ENCODE assay signal across 23 cellular contexts in genomic region chr14:33348510-33348909, GRCh38.
"Had no signal": no experiment of that assay in that cellular context is flagged by ENCODE, and none has a peak within 500 bp of the region (broad histone marks: within the 10 kb centered on the region; RNA-seq: fewer than 3 reads in every experiment).

No MANE protein-coding gene starts in this region.

- H3K27me3 ChIP-seq: gastrocnemius medialis, neural progenitor cell, spleen, transverse colon, upper lobe of right lung, uterus had no signal

- H3K79me2 ChIP-seq: parathyroid adenoma had no signal

- H3K4me1 Mint-ChIP-seq: immature natural killer cell; naive thymus-derived CD4-positive, alpha-beta T cell; stimulated activated memory B cell treated with anti-CD40 and anti-IgM and Interleukin-4, amounts not matched to agents 10 μg/mL and 1 μg/mL and 100 μg/mL, for 72 hours had no signal

- H3K4me2 ChIP-seq: neural progenitor cell had no signal

- H3K4me1 ChIP-seq: gastrocnemius medialis, heart right ventricle, parathyroid adenoma, prostate gland, spleen, transverse colon, upper lobe of right lung, uterus had no signal

- H3K27me3 Mint-ChIP-seq: effector memory CD8-positive, alpha-beta T cell; stimulated activated memory B cell treated with anti-CD40 and anti-IgM and Interleukin-4, amounts not matched to agents 10 μg/mL and 1 μg/mL and 100 μg/mL, for 72 hours had no signal

- H3K36me3 ChIP-seq: gastrocnemius medialis, heart right ventricle, neural progenitor cell, prostate gland, spleen, transverse colon, upper lobe of right lung, uterus had no signal

- DNase-seq: cerebellar nuclear complex; cortex of kidney; effector memory CD8-positive, alpha-beta T cell; gastrocnemius medialis; heart right ventricle; immature natural killer cell; left ventricle myocardium superior; naive thymus-derived CD4-positive, alpha-beta T cell; right cardiac atrium; spleen; stimulated activated CD4-positive, alpha-beta T cell treated with anti-CD3 and anti-CD28 coated beads, Interleukin-4, amount 100 ng/mL, for 4 hours; stimulated activated naive CD8-positive, alpha-beta T cell treated with anti-CD3 and anti-CD28 coated beads, Interleukin-15, Interleukin-2, amounts not matched to agents 100 U/mL and 50 U/mL, for 24 hours; transverse colon; upper lobe of right lung; uterus had no signal

- H3K9me3 Mint-ChIP-seq: mesothelial cell of epicardium; nephron; stimulated activated memory B cell treated with anti-CD40 and anti-IgM and Interleukin-4, amounts not matched to agents 10 μg/mL and 1 μg/mL and 100 μg/mL, for 72 hours had no signal

- H3K27ac ChIP-seq: gastrocnemius medialis, heart right ventricle, neural progenitor cell, parathyroid adenoma, prostate gland, skin epidermis, spleen, transverse colon, upper lobe of right lung, uterus had no signal

- H3K27ac Mint-ChIP-seq: effector memory CD8-positive, alpha-beta T cell; immature natural killer cell; mesothelial cell of epicardium; naive thymus-derived CD4-positive, alpha-beta T cell; nephron; neural progenitor cell; stimulated activated memory B cell treated with anti-CD40 and anti-IgM and Interleukin-4, amounts not matched to agents 10 μg/mL and 1 μg/mL and 100 μg/mL, for 72 hours had no signal

- H3K9me3 ChIP-seq: gastrocnemius medialis, heart right ventricle, prostate gland, transverse colon, upper lobe of right lung, uterus had no signal

- H3K36me3 Mint-ChIP-seq: mesothelial cell of epicardium; naive thymus-derived CD4-positive, alpha-beta T cell; stimulated activated memory B cell treated with anti-CD40 and anti-IgM and Interleukin-4, amounts not matched to agents 10 μg/mL and 1 μg/mL and 100 μg/mL, for 72 hours had no signal

- H3K4me3 Mint-ChIP-seq: effector memory CD8-positive, alpha-beta T cell; immature natural killer cell; mesothelial cell of epicardium; naive thymus-derived CD4-positive, alpha-beta T cell; nephron; neural progenitor cell; stimulated activated memory B cell treated with anti-CD40 and anti-IgM and Interleukin-4, amounts not matched to agents 10 μg/mL and 1 μg/mL and 100 μg/mL, for 72 hours had no signal

- H3K4me3 ChIP-seq: gastrocnemius medialis, heart right ventricle, lung, neural progenitor cell, prostate gland, skin epidermis, spleen, transverse colon, upper lobe of right lung, uterus had no signal

- H2AFZ ChIP-seq: neural progenitor cell, parathyroid adenoma had no signal

- H3K9ac ChIP-seq: neural progenitor cell, parathyroid adenoma had no signal
